In genomic region chr1:85609976-85610375, GRCh38 we compare ENCODE assay signal across 25 cellular contexts. TPM values are rescaled to one million over a fixed set of nuclear protein-coding genes. Genes with fewer than 3 reads are reported as not detected.
"Had no signal": no experiment of that assay in that cellular context is flagged by ENCODE, and none has a peak within 500 bp of the region (broad histone marks: within the 10 kb centered on the region; RNA-seq: fewer than 3 reads in every experiment).

No MANE protein-coding gene starts in this region.

- H3K4me3 ChIP-seq: upper lobe of left lung had no signal

- ATAC-seq: activated CD8-positive, alpha-beta T cell treated with anti-CD3 and anti-CD28 coated beads, Interleukin-2, amount 10 ng/mL, durations not matched to agents 7 days and 5 days; left cardiac atrium; naive thymus-derived CD8-positive, alpha-beta T cell; stimulated activated naive CD8-positive, alpha-beta T cell treated with anti-CD3 and anti-CD28 coated beads, Interleukin-15, Interleukin-2, amounts not matched to agents 100 U/mL and 50 U/mL, for 24 hours; T-cell had no signal

- H3K27me3 Mint-ChIP-seq: activated CD4-positive, alpha-beta T cell treated with anti-CD3 and anti-CD28 coated beads, Interleukin-2, amount 10 ng/mL, durations not matched to agents 7 days and 5 days; activated naive CD4-positive, alpha-beta T cell treated with anti-CD3 and anti-CD28 coated beads, Interleukin-2, amount 50 U/mL, for 24 hours; brain; memory B cell; T-cell had no signal

- H3K9me3 ChIP-seq: upper lobe of left lung had no signal

- H3K4me3 Mint-ChIP-seq: activated CD4-positive, alpha-beta T cell treated with anti-CD3 and anti-CD28 coated beads, Interleukin-2, amount 10 ng/mL, durations not matched to agents 7 days and 5 days; activated CD8-positive, alpha-beta T cell treated with anti-CD3 and anti-CD28 coated beads, Interleukin-2, amount 10 ng/mL, durations not matched to agents 7 days and 5 days; activated naive CD4-positive, alpha-beta T cell treated with anti-CD3 and anti-CD28 coated beads, Interleukin-2, amount 50 U/mL, for 24 hours; activated T-helper 1 cell treated with anti-CD3 and anti-CD28 coated beads, Interleukin-12 subunit alpha, Interleukin-12 subunit beta, Interleukin-2, Interleukin-4 antibody, amounts not matched to agents 30 ng/mL and 10 ng/mL and 1 ng/mL, durations not matched to agents 14 hours and 24 hours and 36 hours; brain; memory B cell; naive thymus-derived CD8-positive, alpha-beta T cell; T-cell; T-helper 2 cell treated with Interferon-gamma antibody and Interleukin-4, amounts not matched to agents 5 μg/mL and 100 μg/mL, for 36 hours had no signal

- H3K36me3 Mint-ChIP-seq: brain had no signal

- DNase-seq: activated CD4-positive, alpha-beta T cell treated with anti-CD3 and anti-CD28 coated beads, Interleukin-2, amount 10 ng/mL, durations not matched to agents 7 days and 5 days; activated CD4-positive, CD25-positive, alpha-beta regulatory T cell treated with anti-CD3 and anti-CD28 coated beads, Interleukin-2, amount 50 U/mL, for 72 hours; activated CD8-positive, alpha-beta T cell treated with anti-CD3 and anti-CD28 coated beads, Interleukin-2, amount 10 ng/mL, durations not matched to agents 7 days and 5 days; activated gamma-delta T cell treated with Interleukin-2 at 50 U/mL for 16 hours; anterior cingulate cortex; caudate nucleus; dermis blood vessel endothelial cell; effector CD8-positive, alpha-beta T cell; erythroblast; foreskin melanocyte; glutamatergic neuron; hippocampal formation; left cardiac atrium; naive thymus-derived CD8-positive, alpha-beta T cell; stimulated activated CD4-positive, alpha-beta T cell treated with anti-CD3 and anti-CD28 coated beads, Interleukin-12 subunit alpha, Interleukin-12 subunit beta, amount 100 ng/mL, for 4 hours; stimulated activated CD4-positive, alpha-beta T cell treated with anti-CD3 and anti-CD28 coated beads, Interleukin-4, amount 100 ng/mL, for 4 hours; stimulated activated naive CD8-positive, alpha-beta T cell treated with anti-CD3 and anti-CD28 coated beads, Interleukin-15, Interleukin-2, amounts not matched to agents 100 U/mL and 50 U/mL, for 24 hours; T-cell; upper lobe of left lung had no signal

- H3K27ac Mint-ChIP-seq: activated CD4-positive, alpha-beta T cell treated with anti-CD3 and anti-CD28 coated beads, Interleukin-2, amount 10 ng/mL, durations not matched to agents 7 days and 5 days; activated CD8-positive, alpha-beta T cell treated with anti-CD3 and anti-CD28 coated beads, Interleukin-2, amount 10 ng/mL, durations not matched to agents 7 days and 5 days; activated naive CD4-positive, alpha-beta T cell treated with anti-CD3 and anti-CD28 coated beads, Interleukin-2, amount 50 U/mL, for 24 hours; activated T-helper 1 cell treated with anti-CD3 and anti-CD28 coated beads, Interleukin-12 subunit alpha, Interleukin-12 subunit beta, Interleukin-2, Interleukin-4 antibody, amounts not matched to agents 30 ng/mL and 10 ng/mL and 1 ng/mL, durations not matched to agents 14 hours and 24 hours and 36 hours; brain; memory B cell; naive thymus-derived CD8-positive, alpha-beta T cell; T-cell; T-helper 2 cell treated with Interferon-gamma antibody and Interleukin-4, amounts not matched to agents 5 μg/mL and 100 μg/mL, for 36 hours had no signal

- H3K27me3 ChIP-seq: upper lobe of left lung had no signal

- H3K9me3 Mint-ChIP-seq: activated CD4-positive, alpha-beta T cell treated with anti-CD3 and anti-CD28 coated beads, Interleukin-2, amount 10 ng/mL, durations not matched to agents 7 days and 5 days; activated naive CD4-positive, alpha-beta T cell treated with anti-CD3 and anti-CD28 coated beads, Interleukin-2, amount 50 U/mL, for 24 hours; activated T-helper 1 cell treated with anti-CD3 and anti-CD28 coated beads, Interleukin-12 subunit alpha, Interleukin-12 subunit beta, Interleukin-2, Interleukin-4 antibody, amounts not matched to agents 30 ng/mL and 10 ng/mL and 1 ng/mL, durations not matched to agents 14 hours and 24 hours and 36 hours; brain; naive thymus-derived CD8-positive, alpha-beta T cell; T-cell; T-helper 2 cell treated with Interferon-gamma antibody and Interleukin-4, amounts not matched to agents 5 μg/mL and 100 μg/mL, for 36 hours had no signal

- H3K27ac ChIP-seq: VCaP had no signal

- H3K36me3 ChIP-seq: upper lobe of left lung had no signal

- H3K4me1 Mint-ChIP-seq: activated CD4-positive, alpha-beta T cell treated with anti-CD3 and anti-CD28 coated beads, Interleukin-2, amount 10 ng/mL, durations not matched to agents 7 days and 5 days; activated naive CD4-positive, alpha-beta T cell treated with anti-CD3 and anti-CD28 coated beads, Interleukin-2, amount 50 U/mL, for 24 hours; memory B cell; naive thymus-derived CD8-positive, alpha-beta T cell; T-cell had no signal

RNA-seq across cellular contexts. Expression of gene CCN1, which starts 29.4 kb away (rescaled TPM):
- total RNA-seq: activated CD4-positive, alpha-beta T cell treated with anti-CD3 and anti-CD28 coated beads, Interleukin-2, amount 10 ng/mL, durations not matched to agents 7 days and 5 days; activated CD8-positive, alpha-beta T cell treated with anti-CD3 and anti-CD28 coated beads, Interleukin-2, amount 10 ng/mL, durations not matched to agents 7 days and 5 days; naive thymus-derived CD8-positive, alpha-beta T cell had no signal
- polyA plus RNA-seq: naive thymus-derived CD8-positive, alpha-beta T cell had no signal
